ENCODE assay signal across 1 cellular context in the genomic region with DNA sequence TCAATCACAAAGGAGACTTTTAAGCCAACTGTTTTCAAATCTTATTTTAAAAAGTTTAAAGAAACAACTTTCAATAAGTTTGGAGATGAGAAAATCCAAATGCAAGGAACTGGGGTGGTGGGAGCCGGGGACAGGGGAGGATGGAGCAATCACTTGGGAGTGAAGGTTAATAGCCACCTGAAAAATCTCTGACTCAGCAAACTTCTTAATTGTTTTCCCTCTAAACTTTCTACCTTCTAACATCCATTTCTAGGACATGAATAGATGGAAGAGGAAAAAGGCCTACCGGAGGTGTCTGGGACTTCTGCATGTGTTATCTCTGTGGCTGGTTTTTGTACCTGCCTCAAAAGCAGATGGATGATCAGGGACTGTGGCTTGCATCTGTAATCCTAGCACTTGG.
TF ChIP-seq lines count a peak whose summit lies in the region.

No MANE protein-coding gene starts in this region.

TF ChIP-seq in GM23338, 12 proteins besides CTCF, POLR2A, EP300 and RAD21 (continued from another document):
- TF ChIP-seq, protein P1, sequence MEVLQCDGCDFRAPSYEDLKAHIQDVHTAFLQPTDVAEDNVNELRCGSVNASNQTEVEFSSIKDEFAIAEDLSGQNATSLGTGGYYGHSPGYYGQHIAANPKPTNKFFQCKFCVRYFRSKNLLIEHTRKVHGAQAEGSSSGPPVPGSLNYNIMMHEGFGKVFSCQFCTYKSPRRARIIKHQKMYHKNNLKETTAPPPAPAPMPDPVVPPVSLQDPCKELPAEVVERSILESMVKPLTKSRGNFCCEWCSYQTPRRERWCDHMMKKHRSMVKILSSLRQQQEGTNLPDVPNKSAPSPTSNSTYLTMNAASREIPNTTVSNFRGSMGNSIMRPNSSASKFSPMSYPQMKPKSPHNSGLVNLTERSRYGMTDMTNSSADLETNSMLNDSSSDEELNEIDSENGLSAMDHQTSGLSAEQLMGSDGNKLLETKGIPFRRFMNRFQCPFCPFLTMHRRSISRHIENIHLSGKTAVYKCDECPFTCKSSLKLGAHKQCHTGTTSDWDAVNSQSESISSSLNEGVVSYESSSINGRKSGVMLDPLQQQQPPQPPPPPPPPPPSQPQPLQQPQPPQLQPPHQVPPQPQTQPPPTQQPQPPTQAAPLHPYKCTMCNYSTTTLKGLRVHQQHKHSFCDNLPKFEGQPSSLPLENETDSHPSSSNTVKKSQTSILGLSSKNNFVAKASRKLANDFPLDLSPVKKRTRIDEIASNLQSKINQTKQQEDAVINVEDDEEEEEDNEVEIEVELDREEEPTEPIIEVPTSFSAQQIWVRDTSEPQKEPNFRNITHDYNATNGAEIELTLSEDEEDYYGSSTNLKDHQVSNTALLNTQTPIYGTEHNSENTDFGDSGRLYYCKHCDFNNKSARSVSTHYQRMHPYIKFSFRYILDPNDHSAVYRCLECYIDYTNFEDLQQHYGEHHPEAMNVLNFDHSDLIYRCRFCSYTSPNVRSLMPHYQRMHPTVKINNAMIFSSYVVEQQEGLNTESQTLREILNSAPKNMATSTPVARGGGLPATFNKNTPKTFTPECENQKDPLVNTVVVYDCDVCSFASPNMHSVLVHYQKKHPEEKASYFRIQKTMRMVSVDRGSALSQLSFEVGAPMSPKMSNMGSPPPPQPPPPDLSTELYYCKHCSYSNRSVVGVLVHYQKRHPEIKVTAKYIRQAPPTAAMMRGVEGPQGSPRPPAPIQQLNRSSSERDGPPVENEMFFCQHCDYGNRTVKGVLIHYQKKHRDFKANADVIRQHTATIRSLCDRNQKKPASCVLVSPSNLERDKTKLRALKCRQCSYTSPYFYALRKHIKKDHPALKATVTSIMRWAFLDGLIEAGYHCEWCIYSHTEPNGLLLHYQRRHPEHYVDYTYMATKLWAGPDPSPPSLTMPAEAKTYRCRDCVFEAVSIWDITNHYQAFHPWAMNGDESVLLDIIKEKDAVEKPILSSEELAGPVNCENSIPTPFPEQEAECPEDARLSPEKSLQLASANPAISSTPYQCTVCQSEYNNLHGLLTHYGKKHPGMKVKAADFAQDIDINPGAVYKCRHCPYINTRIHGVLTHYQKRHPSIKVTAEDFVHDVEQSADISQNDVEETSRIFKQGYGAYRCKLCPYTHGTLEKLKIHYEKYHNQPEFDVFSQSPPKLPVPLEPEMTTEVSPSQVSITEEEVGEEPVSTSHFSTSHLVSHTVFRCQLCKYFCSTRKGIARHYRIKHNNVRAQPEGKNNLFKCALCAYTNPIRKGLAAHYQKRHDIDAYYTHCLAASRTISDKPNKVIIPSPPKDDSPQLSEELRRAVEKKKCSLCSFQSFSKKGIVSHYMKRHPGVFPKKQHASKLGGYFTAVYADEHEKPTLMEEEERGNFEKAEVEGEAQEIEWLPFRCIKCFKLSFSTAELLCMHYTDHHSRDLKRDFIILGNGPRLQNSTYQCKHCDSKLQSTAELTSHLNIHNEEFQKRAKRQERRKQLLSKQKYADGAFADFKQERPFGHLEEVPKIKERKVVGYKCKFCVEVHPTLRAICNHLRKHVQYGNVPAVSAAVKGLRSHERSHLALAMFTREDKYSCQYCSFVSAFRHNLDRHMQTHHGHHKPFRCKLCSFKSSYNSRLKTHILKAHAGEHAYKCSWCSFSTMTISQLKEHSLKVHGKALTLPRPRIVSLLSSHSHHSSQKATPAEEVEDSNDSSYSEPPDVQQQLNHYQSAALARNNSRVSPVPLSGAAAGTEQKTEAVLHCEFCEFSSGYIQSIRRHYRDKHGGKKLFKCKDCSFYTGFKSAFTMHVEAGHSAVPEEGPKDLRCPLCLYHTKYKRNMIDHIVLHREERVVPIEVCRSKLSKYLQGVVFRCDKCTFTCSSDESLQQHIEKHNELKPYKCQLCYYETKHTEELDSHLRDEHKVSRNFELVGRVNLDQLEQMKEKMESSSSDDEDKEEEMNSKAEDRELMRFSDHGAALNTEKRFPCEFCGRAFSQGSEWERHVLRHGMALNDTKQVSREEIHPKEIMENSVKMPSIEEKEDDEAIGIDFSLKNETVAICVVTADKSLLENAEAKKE (CRISPR knock-in tag; IDR thresholded peaks at IDR 0.05) = no peak
- no peak for TF ChIP-seq POLR2AphosphoS5 (IDR thresholded peaks at IDR 0.05; ENCODE audit: low read depth)
- TF ChIP-seq, protein P2, sequence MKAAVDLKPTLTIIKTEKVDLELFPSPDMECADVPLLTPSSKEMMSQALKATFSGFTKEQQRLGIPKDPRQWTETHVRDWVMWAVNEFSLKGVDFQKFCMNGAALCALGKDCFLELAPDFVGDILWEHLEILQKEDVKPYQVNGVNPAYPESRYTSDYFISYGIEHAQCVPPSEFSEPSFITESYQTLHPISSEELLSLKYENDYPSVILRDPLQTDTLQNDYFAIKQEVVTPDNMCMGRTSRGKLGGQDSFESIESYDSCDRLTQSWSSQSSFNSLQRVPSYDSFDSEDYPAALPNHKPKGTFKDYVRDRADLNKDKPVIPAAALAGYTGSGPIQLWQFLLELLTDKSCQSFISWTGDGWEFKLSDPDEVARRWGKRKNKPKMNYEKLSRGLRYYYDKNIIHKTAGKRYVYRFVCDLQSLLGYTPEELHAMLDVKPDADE (IDR thresholded peaks at IDR 0.05) = no peak
- TF ChIP-seq, protein P3, sequence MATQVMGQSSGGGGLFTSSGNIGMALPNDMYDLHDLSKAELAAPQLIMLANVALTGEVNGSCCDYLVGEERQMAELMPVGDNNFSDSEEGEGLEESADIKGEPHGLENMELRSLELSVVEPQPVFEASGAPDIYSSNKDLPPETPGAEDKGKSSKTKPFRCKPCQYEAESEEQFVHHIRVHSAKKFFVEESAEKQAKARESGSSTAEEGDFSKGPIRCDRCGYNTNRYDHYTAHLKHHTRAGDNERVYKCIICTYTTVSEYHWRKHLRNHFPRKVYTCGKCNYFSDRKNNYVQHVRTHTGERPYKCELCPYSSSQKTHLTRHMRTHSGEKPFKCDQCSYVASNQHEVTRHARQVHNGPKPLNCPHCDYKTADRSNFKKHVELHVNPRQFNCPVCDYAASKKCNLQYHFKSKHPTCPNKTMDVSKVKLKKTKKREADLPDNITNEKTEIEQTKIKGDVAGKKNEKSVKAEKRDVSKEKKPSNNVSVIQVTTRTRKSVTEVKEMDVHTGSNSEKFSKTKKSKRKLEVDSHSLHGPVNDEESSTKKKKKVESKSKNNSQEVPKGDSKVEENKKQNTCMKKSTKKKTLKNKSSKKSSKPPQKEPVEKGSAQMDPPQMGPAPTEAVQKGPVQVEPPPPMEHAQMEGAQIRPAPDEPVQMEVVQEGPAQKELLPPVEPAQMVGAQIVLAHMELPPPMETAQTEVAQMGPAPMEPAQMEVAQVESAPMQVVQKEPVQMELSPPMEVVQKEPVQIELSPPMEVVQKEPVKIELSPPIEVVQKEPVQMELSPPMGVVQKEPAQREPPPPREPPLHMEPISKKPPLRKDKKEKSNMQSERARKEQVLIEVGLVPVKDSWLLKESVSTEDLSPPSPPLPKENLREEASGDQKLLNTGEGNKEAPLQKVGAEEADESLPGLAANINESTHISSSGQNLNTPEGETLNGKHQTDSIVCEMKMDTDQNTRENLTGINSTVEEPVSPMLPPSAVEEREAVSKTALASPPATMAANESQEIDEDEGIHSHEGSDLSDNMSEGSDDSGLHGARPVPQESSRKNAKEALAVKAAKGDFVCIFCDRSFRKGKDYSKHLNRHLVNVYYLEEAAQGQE (IDR thresholded peaks at IDR 0.05; ENCODE audit: unreplicated experiment) = no peak
- no peak for TF ChIP-seq EZH2phosphoT487 (IDR thresholded peaks at IDR 0.05; ENCODE audit: unreplicated experiment)
